In the genomic region with DNA sequence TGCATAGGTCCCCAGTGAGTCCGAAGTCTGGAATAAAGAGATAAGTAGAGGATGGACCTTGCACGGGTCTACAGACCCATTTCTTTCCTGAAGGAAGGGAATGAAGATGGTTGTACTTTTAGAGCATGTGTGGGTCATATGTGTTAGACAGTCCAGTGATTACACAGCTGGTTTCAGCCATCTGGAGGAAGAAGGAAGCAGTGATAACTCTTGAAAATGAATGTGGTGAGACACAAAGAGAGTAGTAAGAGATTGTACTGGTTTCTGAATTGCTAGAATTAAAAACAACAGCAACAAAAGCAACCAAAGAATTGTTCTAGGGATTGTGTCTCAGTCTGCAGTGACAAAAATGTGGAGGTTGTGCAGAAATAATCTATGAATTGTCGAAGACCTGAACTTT, we compare ENCODE assay signal across 23 cellular contexts.
DNase-seq lines count a peak whose midpoint lies in the region; ATAC-seq, FAIRE-seq and TF ChIP-seq lines count a peak whose summit lies in the region.
"Had no signal": no experiment of that assay in that cellular context is flagged by ENCODE, and none has a peak within 500 bp of the region (broad histone marks: within the 10 kb centered on the region; RNA-seq: fewer than 3 reads in every experiment).

No MANE protein-coding gene starts in this region.

- no peak for TF ChIP-seq CTCF in K562 (IDR thresholded peaks at IDR 0.05 in 2 of 3, conservative IDR thresholded peaks at IDR 0.05 in 1 of 3; ENCODE audit: insufficient read depth in 2 of 3, low read depth in 1 of 3, low read length in 3 of 3)

- BruUV-seq in K562 (replicated peaks; lab: Mats Ljungman, UMichigan) = no TSS peak

- CTCF ChIA-PET in K562 (lab: Yijun Ruan, JAX; ENCODE audit: low intra/inter-chr PET ratio) = no interaction called here

- TF ChIP-seq EP300 in K562 (IDR thresholded peaks at IDR 0.05; ENCODE audit: low read length) = no peak

- no peaks in the 10 kb centered on the region for H3K9me1 ChIP-seq in K562 (ENCODE audit: control insufficient read depth, insufficient read depth, low read length)

- POLR2A ChIA-PET in K562 (lab: Yijun Ruan, JAX) = no interaction called here

- TF ChIP-seq POLR2A in K562 (conservative IDR thresholded peaks at IDR 0.05) = no peak

- no peaks in the 10 kb centered on the region for H3K79me2 ChIP-seq in K562 (ENCODE audit: control insufficient read depth, insufficient read depth, low read length)

- no peaks in the 10 kb centered on the region for H3K27me3 ChIP-seq in K562 (ENCODE audit: control insufficient read depth in 2 of 2, insufficient read depth in 2 of 2, low read length in 2 of 2)

- no peaks in the 10 kb centered on the region for H3K4me1 ChIP-seq in K562 (replicated peaks in 1 of 2; ENCODE audit: control insufficient read depth in 2 of 2, insufficient read depth in 2 of 2, low read length in 2 of 2)

- in situ Hi-C loops in K562 (cut with MboI) = no loop called here

- WGBS in K562 (ENCODE audit: insufficient coverage, low coverage, missing lambda C conversion rate) = 2% methylated on average over 3 of the region's 3 CpGs

- H2AFZ ChIP-seq in K562 (ENCODE audit: low read depth, low read length) = no peak overlapping the region

- no peak overlapping the region for H3K4me2 ChIP-seq in K562 (ENCODE audit: insufficient read depth, low read length)

- no peak for FAIRE-seq in K562 (lab: Jason Lieb, UNC)
- FAIRE-seq: HTR-8/SVneo, RCC 7860 had no signal

- intact Hi-C loops in K562 (cut with micrococcal nuclease) = no loop called here
- intact Hi-C loops in cardiac septum (cut with DNase I) = no loop called here

- H3K27ac ChIP-seq in K562 (ENCODE audit: extremely low read depth, low read depth, low read length) = no peak overlapping the region
- H3K27ac ChIP-seq: SK-N-MC had no signal

- no peak for TF ChIP-seq RAD21 in K562 (CRISPR knock-in tag; conservative IDR thresholded peaks at IDR 0.05 in 1 of 2, IDR thresholded peaks at IDR 0.05 in 1 of 2)

- H4K20me1 ChIP-seq in K562 (replicated peaks; ENCODE audit: control insufficient read depth, insufficient read depth, low read length) = no peaks in the 10 kb centered on the region

- peak; percentile 60 for ATAC-seq in GM18498 (IDR thresholded peaks at IDR 0.05; ENCODE audit: unreplicated experiment)
- ATAC-seq in HG02938 (IDR thresholded peaks at IDR 0.05; ENCODE audit: unreplicated experiment) = peak; percentile 58
- ATAC-seq in K562 = no peak
- ATAC-seq: HCT116 had no signal

- DNase-seq in NAMALWA (ENCODE audit: low spot score) = peak; percentile 57
- no peak for DNase-seq in K562 (ENCODE audit: extremely low read depth in 1 of 4, low spot score in 3 of 4)
- no peak for DNase-seq in iPS-NIHi7 (ENCODE audit: extremely low spot score)
- no peak for DNase-seq in cardiac septum (ENCODE audit: low spot score)
- DNase-seq in NCI-H774 (lab: John Stamatoyannopoulos, UW) = no peak
- DNase-seq: Calu3, DMS79 treated with DMSO at 0.1 percent for 48 hours, GF-D8, KBM-7, NCI-H1105, NCI-H1436 treated with DMSO at 0.1 percent for 48 hours, NCI-H187 treated with DMSO at 0.1 percent for 48 hours, NCI-H2107, NCI-H524, NCI-H748 treated with DMSO at 0.1 percent for 48 hours, SIG-M5, SW 1271 had no signal

- H3K9ac ChIP-seq in K562 (ENCODE audit: insufficient read depth in 1 of 2, low read depth in 2 of 2, low read length in 2 of 2) = no peak overlapping the region

- H3K4me3 ChIP-seq in K562 = no peak overlapping the region
- H3K4me3 ChIP-seq: SK-N-MC had no signal

- no peaks in the 10 kb centered on the region for H3K9me3 ChIP-seq in K562 (replicated peaks; ENCODE audit: control insufficient read depth, insufficient read depth, low read depth, low read length)

- no peaks in the 10 kb centered on the region for H3K36me3 ChIP-seq in K562 (ENCODE audit: control insufficient read depth, insufficient read depth, low read length)

TF ChIP-seq in K562, 482 proteins besides CTCF, POLR2A, EP300 and RAD21:
- TF ChIP-seq NCOA2 (IDR thresholded peaks at IDR 0.05; ENCODE audit: partially characterized antibody in 2 of 2) (no peak), ZEB2 (IDR thresholded peaks at IDR 0.05) (no peak), NR2C2 (CRISPR knock-in tag; IDR thresholded peaks at IDR 0.05) (no peak), NR2C2 (tag; IDR thresholded peaks at IDR 0.05) (no peak), MTF1 (CRISPR knock-in tag; IDR thresholded peaks at IDR 0.05; ENCODE audit: borderline replicate concordance) (no peak), TRIM24 (IDR thresholded peaks at IDR 0.05) (no peak), POLR2H (tag; IDR thresholded peaks at IDR 0.05; ENCODE audit: low read depth) (no peak), PTBP1 (IDR thresholded peaks at IDR 0.05; ENCODE audit: low read depth, low read length) (no peak), RBM15 (IDR thresholded peaks at IDR 0.05; ENCODE audit: insufficient read depth, low read length) (no peak), SRSF7 (optimal IDR thresholded peaks at IDR 0.05; ENCODE audit: low read depth, low read length) (no peak), FOS (IDR thresholded peaks at IDR 0.05; ENCODE audit: extremely low read depth, insufficient read length) (no peak), CBFA2T3 (IDR thresholded peaks at IDR 0.05) (peak; percentile 49), CBFA2T2 (conservative IDR thresholded peaks at IDR 0.05) (0 out of 2 replicates have a peak, but pooled peaks have one; percentile 9)
- TF ChIP-seq, protein P1, sequence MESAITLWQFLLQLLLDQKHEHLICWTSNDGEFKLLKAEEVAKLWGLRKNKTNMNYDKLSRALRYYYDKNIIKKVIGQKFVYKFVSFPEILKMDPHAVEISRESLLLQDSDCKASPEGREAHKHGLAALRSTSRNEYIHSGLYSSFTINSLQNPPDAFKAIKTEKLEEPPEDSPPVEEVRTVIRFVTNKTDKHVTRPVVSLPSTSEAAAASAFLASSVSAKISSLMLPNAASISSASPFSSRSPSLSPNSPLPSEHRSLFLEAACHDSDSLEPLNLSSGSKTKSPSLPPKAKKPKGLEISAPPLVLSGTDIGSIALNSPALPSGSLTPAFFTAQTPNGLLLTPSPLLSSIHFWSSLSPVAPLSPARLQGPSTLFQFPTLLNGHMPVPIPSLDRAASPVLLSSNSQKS (CRISPR knock-in tag; IDR thresholded peaks at IDR 0.05) = no peak
- TF ChIP-seq, protein P2, sequence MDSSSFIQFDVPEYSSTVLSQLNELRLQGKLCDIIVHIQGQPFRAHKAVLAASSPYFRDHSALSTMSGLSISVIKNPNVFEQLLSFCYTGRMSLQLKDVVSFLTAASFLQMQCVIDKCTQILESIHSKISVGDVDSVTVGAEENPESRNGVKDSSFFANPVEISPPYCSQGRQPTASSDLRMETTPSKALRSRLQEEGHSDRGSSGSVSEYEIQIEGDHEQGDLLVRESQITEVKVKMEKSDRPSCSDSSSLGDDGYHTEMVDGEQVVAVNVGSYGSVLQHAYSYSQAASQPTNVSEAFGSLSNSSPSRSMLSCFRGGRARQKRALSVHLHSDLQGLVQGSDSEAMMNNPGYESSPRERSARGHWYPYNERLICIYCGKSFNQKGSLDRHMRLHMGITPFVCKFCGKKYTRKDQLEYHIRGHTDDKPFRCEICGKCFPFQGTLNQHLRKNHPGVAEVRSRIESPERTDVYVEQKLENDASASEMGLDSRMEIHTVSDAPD (CRISPR knock-in tag; IDR thresholded peaks at IDR 0.05) = no peak
- TF ChIP-seq, protein P3, sequence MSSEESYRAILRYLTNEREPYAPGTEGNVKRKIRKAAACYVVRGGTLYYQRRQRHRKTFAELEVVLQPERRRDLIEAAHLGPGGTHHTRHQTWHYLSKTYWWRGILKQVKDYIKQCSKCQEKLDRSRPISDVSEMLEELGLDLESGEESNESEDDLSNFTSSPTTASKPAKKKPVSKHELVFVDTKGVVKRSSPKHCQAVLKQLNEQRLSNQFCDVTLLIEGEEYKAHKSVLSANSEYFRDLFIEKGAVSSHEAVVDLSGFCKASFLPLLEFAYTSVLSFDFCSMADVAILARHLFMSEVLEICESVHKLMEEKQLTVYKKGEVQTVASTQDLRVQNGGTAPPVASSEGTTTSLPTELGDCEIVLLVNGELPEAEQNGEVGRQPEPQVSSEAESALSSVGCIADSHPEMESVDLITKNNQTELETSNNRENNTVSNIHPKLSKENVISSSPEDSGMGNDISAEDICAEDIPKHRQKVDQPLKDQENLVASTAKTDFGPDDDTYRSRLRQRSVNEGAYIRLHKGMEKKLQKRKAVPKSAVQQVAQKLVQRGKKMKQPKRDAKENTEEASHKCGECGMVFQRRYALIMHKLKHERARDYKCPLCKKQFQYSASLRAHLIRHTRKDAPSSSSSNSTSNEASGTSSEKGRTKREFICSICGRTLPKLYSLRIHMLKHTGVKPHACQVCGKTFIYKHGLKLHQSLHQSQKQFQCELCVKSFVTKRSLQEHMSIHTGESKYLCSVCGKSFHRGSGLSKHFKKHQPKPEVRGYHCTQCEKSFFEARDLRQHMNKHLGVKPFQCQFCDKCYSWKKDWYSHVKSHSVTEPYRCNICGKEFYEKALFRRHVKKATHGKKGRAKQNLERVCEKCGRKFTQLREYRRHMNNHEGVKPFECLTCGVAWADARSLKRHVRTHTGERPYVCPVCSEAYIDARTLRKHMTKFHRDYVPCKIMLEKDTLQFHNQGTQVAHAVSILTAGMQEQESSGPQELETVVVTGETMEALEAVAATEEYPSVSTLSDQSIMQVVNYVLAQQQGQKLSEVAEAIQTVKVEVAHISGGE (CRISPR knock-in tag; IDR thresholded peaks at IDR 0.05) = no peak
